In the genomic region with DNA sequence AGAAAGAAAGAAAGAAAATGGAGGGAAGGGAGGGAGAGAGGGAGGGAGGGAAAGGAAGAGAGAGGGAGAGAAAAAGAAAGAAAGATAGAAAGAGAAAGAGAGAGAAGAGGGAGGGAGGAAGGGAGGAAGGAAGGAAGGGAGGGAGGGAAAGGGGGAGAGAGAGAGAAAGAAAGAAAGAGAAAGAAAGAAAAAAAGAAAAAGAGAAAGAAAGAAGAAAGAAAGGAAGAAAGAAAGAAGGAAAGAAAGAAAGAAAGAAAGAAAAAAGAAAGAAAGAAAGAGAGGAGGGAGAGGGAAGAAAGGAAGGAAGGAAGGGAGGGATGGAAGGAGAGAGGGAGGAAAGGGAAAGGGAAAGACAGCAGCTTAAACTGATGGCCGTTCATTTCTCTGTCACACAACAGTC, we compare ENCODE assay signal across 19 cellular contexts.
DNase-seq lines count a peak whose midpoint lies in the region; ATAC-seq, FAIRE-seq and TF ChIP-seq lines count a peak whose summit lies in the region.
"Had no signal": no experiment of that assay in that cellular context is flagged by ENCODE, and none has a peak within 500 bp of the region (broad histone marks: within the 10 kb centered on the region; RNA-seq: fewer than 3 reads in every experiment).

No MANE protein-coding gene starts in this region.

- H2AFZ ChIP-seq in HepG2 (ENCODE audit: low read length) (no peak overlapping the region), neuronal stem cell (ENCODE audit: low read length) (no peak overlapping the region)

- H4K8ac ChIP-seq in neuronal stem cell (ENCODE audit: low read depth, low read length), result no peak overlapping the region

- H3K4me3 ChIP-seq in HepG2 (replicated peaks in 1 of 3; ENCODE audit: insufficient read depth in 1 of 3, low read depth in 2 of 3, low read length in 3 of 3) (no peak overlapping the region), right lobe of liver (no peak overlapping the region), neuronal stem cell (ENCODE audit: low read length in 2 of 2) (no peak overlapping the region)
- H3K4me3 ChIP-seq: A549; BLaER1 treated with 17β-estradiol and CSF1 and Interleukin-3, amounts not matched to agents 10 nM and 100 nM had no signal

- 0% methylated on average over 1 of the region's 1 CpG for WGBS in HepG2 (ENCODE audit: low lambda C conversion rate)
- 80% methylated on average over 1 of the region's 1 CpG for WGBS in right lobe of liver (ENCODE audit: insufficient coverage, low coverage, low lambda C conversion rate, missing lambda C conversion rate)
- WGBS in neuronal stem cell (ENCODE audit: extremely low coverage in 2 of 2, insufficient read length in 2 of 2, insufficient replicate concordance in 1 of 2), 2 donors, result no CpG with 5 or more reads among the region's 1 CpG

- peaks cover 2% of the 10 kb centered on the region for H3K79me1 ChIP-seq in neuronal stem cell (ENCODE audit: low read depth, low read length)

- no peak for FAIRE-seq in HepG2 (lab: Jason Lieb, UNC)
- FAIRE-seq: A549, D721Med, GM12891, GM19239 had no signal

- no peaks in the 10 kb centered on the region for H3K36me3 ChIP-seq in HepG2 (replicated peaks in 1 of 2; ENCODE audit: control insufficient read depth in 1 of 2, insufficient read depth in 2 of 2, low read length in 2 of 2)
- H3K36me3 ChIP-seq in right lobe of liver, result no peaks in the 10 kb centered on the region
- H3K36me3 ChIP-seq in neuronal stem cell (replicated peaks in 1 of 2; ENCODE audit: control insufficient read depth in 2 of 2, insufficient read depth in 2 of 2, low read length in 2 of 2), result no peaks in the 10 kb centered on the region
- H3K36me3 ChIP-seq: BLaER1 treated with 17β-estradiol and CSF1 and Interleukin-3, amounts not matched to agents 10 nM and 100 nM had no signal

- H2AK5ac ChIP-seq in neuronal stem cell (ENCODE audit: low read depth, low read length), result peak overlapping the region; percentile 81

- CTCF ChIA-PET in HepG2 (lab: Yijun Ruan, JAX; ENCODE audit: low intra/inter-chr PET ratio, low total read pairs), result no interaction called here

- no TSS peak for BruUV-seq in HepG2 (replicated peaks; lab: Mats Ljungman, UMichigan)

- no peaks in the 10 kb centered on the region for H4K20me1 ChIP-seq in HepG2 (ENCODE audit: insufficient read depth, low read length)
- H4K20me1 ChIP-seq: BLaER1 treated with 17β-estradiol and CSF1 and Interleukin-3, amounts not matched to agents 10 nM and 100 nM had no signal

- H3K23ac ChIP-seq in neuronal stem cell (ENCODE audit: low read depth, low read length, poor library complexity), result no peak overlapping the region

- intact Hi-C loops in HepG2 (cut with micrococcal nuclease; ENCODE audit: unreplicated experiment) (no loop called here), right lobe of liver (cut with DNase I) (no loop called here)

- H2BK12ac ChIP-seq in neuronal stem cell (ENCODE audit: low read length), result no peak overlapping the region

- TF ChIP-seq RAD21 in HepG2 (CRISPR knock-in tag; IDR thresholded peaks at IDR 0.05), result no peak

- H3K27me3 ChIP-seq in HepG2 (ENCODE audit: control insufficient read depth in 1 of 2, insufficient read depth in 2 of 2, low read length in 2 of 2) (no peaks in the 10 kb centered on the region), right lobe of liver (no peaks in the 10 kb centered on the region), neuronal stem cell (ENCODE audit: control insufficient read depth in 3 of 3, insufficient read depth in 3 of 3, low read depth in 1 of 3, low read length in 3 of 3) (no peaks in the 10 kb centered on the region)
- H3K27me3 ChIP-seq: BLaER1 treated with 17β-estradiol and CSF1 and Interleukin-3, amounts not matched to agents 10 nM and 100 nM had no signal

- no peaks in the 10 kb centered on the region for H3K4me1 ChIP-seq in HepG2 (ENCODE audit: insufficient read depth, low read length)
- no peaks in the 10 kb centered on the region for H3K4me1 ChIP-seq in right lobe of liver
- no peaks in the 10 kb centered on the region for H3K4me1 ChIP-seq in neuronal stem cell (ENCODE audit: control insufficient read depth in 2 of 2, insufficient read depth in 1 of 2, low read depth in 1 of 2, low read length in 2 of 2)
- H3K4me1 ChIP-seq: A549; BLaER1 treated with 17β-estradiol and CSF1 and Interleukin-3, amounts not matched to agents 10 nM and 100 nM; Caco-2 had no signal

- no peak overlapping the region for H2BK120ac ChIP-seq in neuronal stem cell (ENCODE audit: low read depth, low read length)

- H2BK5ac ChIP-seq in neuronal stem cell (ENCODE audit: low read length), result no peak overlapping the region

- in situ Hi-C loops in HepG2 (cut with HindIII; ENCODE audit: extremely low pct_ligation_motif_present, low pct_unique_long_range_greater_than_20kb), result no loop called here

- H3K9me3 ChIP-seq in HepG2 (ENCODE audit: low read length), result no peaks in the 10 kb centered on the region
- no peaks in the 10 kb centered on the region for H3K9me3 ChIP-seq in right lobe of liver
- H3K9me3 ChIP-seq in neuronal stem cell (replicated peaks in 1 of 2; ENCODE audit: control insufficient read depth in 2 of 2, insufficient read depth in 1 of 2, low read depth in 1 of 2, low read length in 2 of 2), result peaks cover 0 to 2% of the 10 kb centered on the region in 2 donors
- H3K9me3 ChIP-seq: A549; BLaER1 treated with 17β-estradiol and CSF1 and Interleukin-3, amounts not matched to agents 10 nM and 100 nM; Caco-2 had no signal

- H3K4me2 ChIP-seq in HepG2 (ENCODE audit: low read depth, low read length) (no peak overlapping the region), neuronal stem cell (ENCODE audit: insufficient read depth, low read length, poor library complexity, severe bottlenecking) (no peak overlapping the region)
- H3K4me2 ChIP-seq: A549; BLaER1 treated with 17β-estradiol and CSF1 and Interleukin-3, amounts not matched to agents 10 nM and 100 nM had no signal

- ATAC-seq in HepG2 (no peak), right lobe of liver (no peak)
- ATAC-seq: A549; CD8-positive, alpha-beta T cell had no signal

- no peak overlapping the region for H3K27ac ChIP-seq in HepG2 (ENCODE audit: extremely low read length, insufficient read depth, low read length)
- no peak overlapping the region for H3K27ac ChIP-seq in right lobe of liver
- H3K27ac ChIP-seq in neuronal stem cell (replicated peaks; ENCODE audit: low read length), result no peak overlapping the region
- H3K27ac ChIP-seq: 22Rv1; A549; BLaER1 treated with 17β-estradiol and CSF1 and Interleukin-3, amounts not matched to agents 10 nM and 100 nM; C4-2B had no signal

- DNase-seq in HepG2 (ENCODE audit: low spot score), result no peak
- DNase-seq in right lobe of liver, result no peak
- no peak for DNase-seq in neuronal stem cell (ENCODE audit: low spot score)
- no peak for DNase-seq in activated CD4-positive, CD25-positive, alpha-beta regulatory T cell treated with anti-CD3 and anti-CD28 coated beads, Interleukin-2, amount 50 U/mL, for 72 hours
- DNase-seq in NCI-H748 treated with DMSO at 0.1 percent for 48 hours (lab: John Stamatoyannopoulos, UW), result no peak
- DNase-seq: AML-193; Caco-2; Calu3; CD4-positive, alpha-beta T cell; CD8-positive, alpha-beta T cell; DMS79 treated with DMSO at 0.1 percent for 48 hours; GF-D8 had no signal

- no peak overlapping the region for H3K14ac ChIP-seq in neuronal stem cell (ENCODE audit: low read length)

- no peak overlapping the region for H3K18ac ChIP-seq in neuronal stem cell (ENCODE audit: low read length)

- H3K9ac ChIP-seq in HepG2 (ENCODE audit: insufficient read depth, low read depth, low read length), result no peak overlapping the region
- no peak overlapping the region for H3K9ac ChIP-seq in neuronal stem cell (ENCODE audit: low read depth, low read length, poor library complexity)
- H3K9ac ChIP-seq: BLaER1 treated with 17β-estradiol and CSF1 and Interleukin-3, amounts not matched to agents 10 nM and 100 nM had no signal

- no peak overlapping the region for H3K4ac ChIP-seq in neuronal stem cell (ENCODE audit: low read length)

- POLR2A ChIA-PET in HepG2 (lab: Yijun Ruan, JAX), result no interaction called here

- H2BK15ac ChIP-seq in neuronal stem cell (ENCODE audit: low read length), result no peak overlapping the region

- no peak for TF ChIP-seq POLR2A in HepG2 (IDR thresholded peaks at IDR 0.05; ENCODE audit: insufficient read depth in 1 of 2, low read depth in 2 of 2, low read length in 2 of 2)
- TF ChIP-seq POLR2A in right lobe of liver (IDR thresholded peaks at IDR 0.05), result no peak

- H3K79me2 ChIP-seq in HepG2 (ENCODE audit: insufficient read depth, low read length), result no peaks in the 10 kb centered on the region

- no peak overlapping the region for H4K91ac ChIP-seq in neuronal stem cell (ENCODE audit: low read depth, low read length, poor library complexity)

- TF ChIP-seq EP300 in HepG2 (IDR thresholded peaks at IDR 0.05; ENCODE audit: low read depth in 2 of 2, low read length in 2 of 2) (no peak), HepG2 (CRISPR knock-in tag; IDR thresholded peaks at IDR 0.05; ENCODE audit: borderline replicate concordance) (no peak)

- TF ChIP-seq CTCF in HepG2 (CRISPR knock-in tag; IDR thresholded peaks at IDR 0.05) (no peak), right lobe of liver (IDR thresholded peaks at IDR 0.05) (no peak)

TF ChIP-seq in HepG2, 621 proteins besides CTCF, POLR2A, EP300 and RAD21:
- TF ChIP-seq HNRNPK (IDR thresholded peaks at IDR 0.05; ENCODE audit: low read depth, low read length, poor library complexity, severe bottlenecking) (peak; percentile 9), KDM5B (CRISPR knock-in tag; IDR thresholded peaks at IDR 0.05; ENCODE audit: borderline replicate concordance) (no peak)
TF ChIP-seq in HepG2: peak in this region for 1.
